In the genomic region with DNA sequence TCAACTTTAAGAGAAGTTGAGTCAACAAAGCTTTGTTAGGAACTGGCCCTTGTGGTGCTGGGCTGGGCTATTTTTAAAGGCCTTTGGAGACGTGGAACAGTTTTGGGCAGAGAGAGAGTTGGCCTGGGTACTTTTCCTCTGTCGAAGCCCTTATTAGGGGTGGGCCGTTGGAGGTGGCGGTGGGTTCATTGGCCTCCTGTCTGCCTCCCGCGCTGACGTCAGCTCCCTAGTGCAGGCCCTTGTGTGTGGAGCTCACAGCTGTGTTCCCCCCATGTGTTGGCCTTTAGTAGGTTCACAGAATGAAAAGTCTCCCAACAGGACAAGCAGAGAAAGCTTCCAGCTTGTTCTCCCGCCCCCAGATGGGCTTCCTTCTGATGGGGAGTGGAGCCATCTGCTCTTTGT, we compare ENCODE assay signal across 17 cellular contexts. TPM values are rescaled to one million over a fixed set of nuclear protein-coding genes. Genes with fewer than 3 reads are reported as not detected.
DNase-seq lines count a peak whose midpoint lies in the region; ATAC-seq, FAIRE-seq and TF ChIP-seq lines count a peak whose summit lies in the region.
"Had no signal": no experiment of that assay in that cellular context is flagged by ENCODE, and none has a peak within 500 bp of the region (broad histone marks: within the 10 kb centered on the region; RNA-seq: fewer than 3 reads in every experiment).

No MANE protein-coding gene starts in this region.

- TF ChIP-seq POLR2A in transverse colon (IDR thresholded peaks at IDR 0.05) (no peak), H54 (IDR thresholded peaks at IDR 0.05; ENCODE audit: low read depth, low read length) (no peak)

- no peaks in the 10 kb centered on the region for H3K36me3 ChIP-seq in naive thymus-derived CD4-positive, alpha-beta T cell (ENCODE audit: control insufficient read depth in 2 of 3, insufficient read depth in 3 of 3, low read length in 3 of 3)
- no peaks in the 10 kb centered on the region for H3K36me3 ChIP-seq in transverse colon
- H3K36me3 ChIP-seq: gastrocnemius medialis had no signal

- in situ Hi-C loops in transverse colon (cut with MboI; ENCODE audit: low pct_ligation_motif_present in 1 of 4, low pct_unique_long_range_greater_than_20kb in 1 of 4, low sequenced_read_pairs in 3 of 4): no loop called here

- CTCF ChIA-PET in activated naive CD4-positive, alpha-beta T cell treated with anti-CD3 and anti-CD28 coated beads, Interleukin-2, amount 10 ng/mL, durations not matched to agents 7 days and 5 days (lab: Charles Lee): no interaction called here
- CTCF ChIA-PET in naive thymus-derived CD4-positive, alpha-beta T cell (lab: Charles Lee): no interaction called here

- no peaks in the 10 kb centered on the region for H3K4me1 Mint-ChIP-seq in activated naive CD4-positive, alpha-beta T cell treated with anti-CD3 and anti-CD28 coated beads, Interleukin-2, amount 50 U/mL, for 24 hours
- H3K4me1 Mint-ChIP-seq in activated naive CD4-positive, alpha-beta T cell treated with anti-CD3 and anti-CD28 coated beads, Interleukin-2, amount 10 ng/mL, durations not matched to agents 7 days and 5 days: peaks cover 7% of the 10 kb centered on the region
- H3K4me1 Mint-ChIP-seq in brain: peaks cover 56% of the 10 kb centered on the region
- peaks cover 0 to 12% (median 5%) of the 10 kb centered on the region in 7 donors for H3K4me1 Mint-ChIP-seq in naive thymus-derived CD4-positive, alpha-beta T cell

- POLR2A ChIA-PET in naive thymus-derived CD4-positive, alpha-beta T cell (lab: Charles Lee): no interaction called here

- no peak for FAIRE-seq in H54 (lab: Jason Lieb, UNC)
- FAIRE-seq: RCC 7860 had no signal

- no peaks in the 10 kb centered on the region for H3K9me3 Mint-ChIP-seq in activated naive CD4-positive, alpha-beta T cell treated with anti-CD3 and anti-CD28 coated beads, Interleukin-2, amount 50 U/mL, for 24 hours
- no peaks in the 10 kb centered on the region for H3K9me3 Mint-ChIP-seq in activated naive CD4-positive, alpha-beta T cell treated with anti-CD3 and anti-CD28 coated beads, Interleukin-2, amount 10 ng/mL, durations not matched to agents 7 days and 5 days
- H3K9me3 Mint-ChIP-seq in brain: peaks cover 0 to 3% (median 0%) of the 10 kb centered on the region in 5 experiments
- no peaks in the 10 kb centered on the region for H3K9me3 Mint-ChIP-seq in naive thymus-derived CD4-positive, alpha-beta T cell
- H3K9me3 Mint-ChIP-seq: T-helper 1 cell treated with Interleukin-12 subunit alpha and Interleukin-12 subunit beta and Interleukin-4 antibody, amounts not matched to agents 30 μg/mL and 1 μg/mL, for 36 hours had no signal

- H3K27ac ChIP-seq in naive thymus-derived CD4-positive, alpha-beta T cell (ENCODE audit: low read depth, low read length): no peak overlapping the region
- H3K27ac ChIP-seq in transverse colon: peak overlapping the region; percentile 80 to 87 (median 84)
- H3K27ac ChIP-seq: body of pancreas, gastrocnemius medialis had no signal

- no peak for ATAC-seq in naive thymus-derived CD4-positive, alpha-beta T cell
- ATAC-seq in GM18867 (IDR thresholded peaks at IDR 0.05; ENCODE audit: unreplicated experiment): no peak
- ATAC-seq: activated CD4-positive, alpha-beta T cell treated with anti-CD3 and anti-CD28 coated beads for 36 hours; body of pancreas; gastrocnemius medialis; stimulated activated naive CD8-positive, alpha-beta T cell treated with anti-CD3 and anti-CD28 coated beads, Interleukin-15, Interleukin-2, amounts not matched to agents 100 U/mL and 50 U/mL, for 24 hours had no signal

- H3K9me3 ChIP-seq in naive thymus-derived CD4-positive, alpha-beta T cell (ENCODE audit: control insufficient read depth in 2 of 3, low read length in 3 of 3): no peaks in the 10 kb centered on the region
- H3K9me3 ChIP-seq in transverse colon: no peaks in the 10 kb centered on the region
- H3K9me3 ChIP-seq: body of pancreas, gastrocnemius medialis had no signal

- peaks cover 0 to 5% of the 10 kb centered on the region in 2 donors for H3K4me1 ChIP-seq in naive thymus-derived CD4-positive, alpha-beta T cell (ENCODE audit: control insufficient read depth in 2 of 2, insufficient read depth in 2 of 2, low read length in 2 of 2)
- H3K4me1 ChIP-seq in transverse colon: peaks cover 0 to 30% (median 20%) of the 10 kb centered on the region in 4 donors

- H3K27me3 ChIP-seq in naive thymus-derived CD4-positive, alpha-beta T cell (ENCODE audit: control insufficient read depth in 2 of 2, insufficient read depth in 2 of 2, low read length in 2 of 2): peaks cover 0 to 3% of the 10 kb centered on the region in 2 donors
- peaks cover 31% of the 10 kb centered on the region for H3K27me3 ChIP-seq in transverse colon
- H3K27me3 ChIP-seq: body of pancreas had no signal

- peaks cover 5% of the 10 kb centered on the region for H3K27me3 Mint-ChIP-seq in activated naive CD4-positive, alpha-beta T cell treated with anti-CD3 and anti-CD28 coated beads, Interleukin-2, amount 50 U/mL, for 24 hours
- peaks cover 56% of the 10 kb centered on the region for H3K27me3 Mint-ChIP-seq in activated naive CD4-positive, alpha-beta T cell treated with anti-CD3 and anti-CD28 coated beads, Interleukin-2, amount 10 ng/mL, durations not matched to agents 7 days and 5 days
- peaks cover 4% of the 10 kb centered on the region for H3K27me3 Mint-ChIP-seq in brain
- H3K27me3 Mint-ChIP-seq in naive thymus-derived CD4-positive, alpha-beta T cell: peaks cover 9 to 38% (median 18%) of the 10 kb centered on the region in 5 donors

- TF ChIP-seq CTCF in brain (conservative IDR thresholded peaks at IDR 0.05) (no peak), transverse colon (IDR thresholded peaks at IDR 0.05) (no peak)

- H3K27ac Mint-ChIP-seq in activated naive CD4-positive, alpha-beta T cell treated with anti-CD3 and anti-CD28 coated beads, Interleukin-2, amount 50 U/mL, for 24 hours: no peak overlapping the region
- no peak overlapping the region for H3K27ac Mint-ChIP-seq in activated naive CD4-positive, alpha-beta T cell treated with anti-CD3 and anti-CD28 coated beads, Interleukin-2, amount 10 ng/mL, durations not matched to agents 7 days and 5 days
- peak overlapping the region; percentile 36 to 97 (median 89) for H3K27ac Mint-ChIP-seq in brain
- no peak overlapping the region for H3K27ac Mint-ChIP-seq in naive thymus-derived CD4-positive, alpha-beta T cell
- H3K27ac Mint-ChIP-seq: activated CD4-positive, alpha-beta T cell treated with anti-CD3 and anti-CD28 coated beads for 36 hours; T-helper 1 cell treated with Interleukin-12 subunit alpha and Interleukin-12 subunit beta and Interleukin-4 antibody, amounts not matched to agents 30 μg/mL and 1 μg/mL, for 36 hours had no signal

- intact Hi-C loops in naive thymus-derived CD4-positive, alpha-beta T cell (cut with micrococcal nuclease): loop anchor here in 1 of 2 donors (5.0 kb wide), 1 partner anchor 48 kb away; no protein-coding TSS in a partner anchor
- intact Hi-C loops in transverse colon (cut with DNase I; ENCODE audit: low total_unique reads): loop anchor here (5.0 kb wide), 1 partner anchor 223 kb away; no protein-coding TSS in a partner anchor

- no peak for TF ChIP-seq EP300 in transverse colon (IDR thresholded peaks at IDR 0.05; ENCODE audit: low read depth)

- DNase-seq in activated naive CD4-positive, alpha-beta T cell treated with anti-CD3 and anti-CD28 coated beads, Interleukin-2, amount 10 ng/mL, durations not matched to agents 7 days and 5 days: no peak
- no peak for DNase-seq in naive thymus-derived CD4-positive, alpha-beta T cell
- no peak for DNase-seq in transverse colon
- DNase-seq in SIG-M5 treated with dmso at 0.1 percent for 504 hours (lab: John Stamatoyannopoulos, UW; ENCODE audit: unreplicated experiment): no peak
- DNase-seq in H54 (ENCODE audit: insufficient read length, low spot score): no peak
- DNase-seq: ACHN; activated CD4-positive, alpha-beta T cell treated with anti-CD3 and anti-CD28 coated beads for 36 hours; body of pancreas; gastrocnemius medialis; NCI-H2029; NCI-H748 treated with DMSO at 0.1 percent for 48 hours; stimulated activated naive CD8-positive, alpha-beta T cell treated with anti-CD3 and anti-CD28 coated beads, Interleukin-15, Interleukin-2, amounts not matched to agents 100 U/mL and 50 U/mL, for 24 hours had no signal

- peak overlapping the region; percentile 61 for H3K4me3 Mint-ChIP-seq in activated naive CD4-positive, alpha-beta T cell treated with anti-CD3 and anti-CD28 coated beads, Interleukin-2, amount 50 U/mL, for 24 hours
- H3K4me3 Mint-ChIP-seq in activated naive CD4-positive, alpha-beta T cell treated with anti-CD3 and anti-CD28 coated beads, Interleukin-2, amount 10 ng/mL, durations not matched to agents 7 days and 5 days: no peak overlapping the region
- peak overlapping the region; percentile 89 to 93 (median 93) for H3K4me3 Mint-ChIP-seq in brain
- H3K4me3 Mint-ChIP-seq in naive thymus-derived CD4-positive, alpha-beta T cell: peak overlapping the region in 6 of 10 donors; percentile 20 to 69 (median 55)
- H3K4me3 Mint-ChIP-seq: T-helper 1 cell treated with Interleukin-12 subunit alpha and Interleukin-12 subunit beta and Interleukin-4 antibody, amounts not matched to agents 30 μg/mL and 1 μg/mL, for 36 hours had no signal

- H3K36me3 Mint-ChIP-seq in activated naive CD4-positive, alpha-beta T cell treated with anti-CD3 and anti-CD28 coated beads, Interleukin-2, amount 50 U/mL, for 24 hours: no peaks in the 10 kb centered on the region
- no peaks in the 10 kb centered on the region for H3K36me3 Mint-ChIP-seq in activated naive CD4-positive, alpha-beta T cell treated with anti-CD3 and anti-CD28 coated beads, Interleukin-2, amount 10 ng/mL, durations not matched to agents 7 days and 5 days
- peaks cover 19% of the 10 kb centered on the region for H3K36me3 Mint-ChIP-seq in brain
- no peaks in the 10 kb centered on the region for H3K36me3 Mint-ChIP-seq in naive thymus-derived CD4-positive, alpha-beta T cell

- no peak overlapping the region for H3K4me3 ChIP-seq in naive thymus-derived CD4-positive, alpha-beta T cell (ENCODE audit: low read length)
- no peak overlapping the region for H3K4me3 ChIP-seq in transverse colon
- H3K4me3 ChIP-seq: body of pancreas, gastrocnemius medialis had no signal

- WGBS in transverse colon (ENCODE audit: low coverage in 1 of 2), 2 donors: 76% methylated on average over 8 of the region's 8 CpGs; no CpG with 5 or more reads in 1 of the 2 donors

RNA-seq across cellular contexts. Expression of a gene that starts 2.7 kb away (rescaled TPM):
- 120 TPM for polyA plus RNA-seq in brain (ENCODE audit: insufficient read depth, low read depth, low replicate concordance)
- total RNA-seq in naive thymus-derived CD4-positive, alpha-beta T cell: under 1 TPM in 3 of 5 experiments, not detected in 2; 0.14 to 0.85 (median 0.22) TPM
- not detected for polyA plus RNA-seq in naive thymus-derived CD4-positive, alpha-beta T cell
- total RNA-seq in transverse colon: 10 to 100 TPM; 11.9 to 66.5 (median 25.9) TPM

Comparison
In these comparisons a context has a peak if more than half of its experiments do, and no peak if none do; other contexts are left out.
1. H3K27ac Mint-ChIP-seq: peak in brain (5 of 5); none in activated naive CD4-positive, alpha-beta T cell treated with anti-CD3 and anti-CD28 coated beads, Interleukin-2, amount 50 U/mL, for 24 hours (single experiment), activated naive CD4-positive, alpha-beta T cell treated with anti-CD3 and anti-CD28 coated beads, Interleukin-2, amount 10 ng/mL, durations not matched to agents 7 days and 5 days (single experiment) and naive thymus-derived CD4-positive, alpha-beta T cell (0 of 9).
2. RNA of a gene that starts 2.7 kb away (total RNA-seq): 11.9 to 66.5 TPM in transverse colon; 0.14 to 0.85 TPM in naive thymus-derived CD4-positive, alpha-beta T cell; every median in the first group is over 4 times any median in the second.